In the genomic region with DNA sequence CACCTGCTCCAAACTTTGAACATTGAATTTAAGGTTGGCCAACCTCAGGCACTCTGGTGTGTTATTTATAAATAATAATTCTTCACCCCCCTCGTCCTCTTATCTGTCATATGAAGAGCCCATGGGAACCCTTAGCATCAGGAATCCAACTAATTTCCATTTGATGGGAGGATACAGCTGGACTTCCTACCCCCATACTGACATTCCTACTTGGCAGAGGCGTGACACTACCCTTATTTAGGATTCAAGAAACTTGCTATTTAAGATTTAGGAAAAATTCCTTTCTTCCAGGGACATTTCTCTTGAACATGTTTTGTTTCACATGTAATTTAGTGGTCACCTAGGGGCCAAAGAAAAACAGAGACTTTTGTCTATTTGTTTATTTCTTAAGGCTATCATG, we compare ENCODE assay signal across 17 cellular contexts.
"Had no signal": no experiment of that assay in that cellular context is flagged by ENCODE, and none has a peak within 500 bp of the region (broad histone marks: within the 10 kb centered on the region; RNA-seq: fewer than 3 reads in every experiment).

No MANE protein-coding gene starts in this region.

- H2AFZ ChIP-seq: parathyroid adenoma had no signal

- H3K4me3 ChIP-seq: body of pancreas, colonic mucosa, esophagus muscularis mucosa, right lobe of liver, smooth muscle cell, stomach had no signal

- H3K79me2 ChIP-seq: parathyroid adenoma had no signal

- H3K9ac ChIP-seq: parathyroid adenoma had no signal

- H3K36me3 ChIP-seq: colonic mucosa, esophagus muscularis mucosa, right lobe of liver, stomach had no signal

- H3K4me2 ChIP-seq: smooth muscle cell had no signal

- ATAC-seq: WTC11 had no signal

- H3K27ac ChIP-seq: colonic mucosa, parathyroid adenoma, right lobe of liver, stomach had no signal

- DNase-seq: activated CD4-positive, alpha-beta memory T cell treated with anti-CD3 and anti-CD28 coated beads for 36 hours; activated CD4-positive, alpha-beta T cell treated with anti-CD3 and anti-CD28 coated beads for 4 hours; activated naive CD4-positive, alpha-beta T cell; activated naive CD8-positive, alpha-beta T cell treated with anti-CD3 and anti-CD28 coated beads for 36 hours; activated T-cell treated with anti-CD3 and anti-CD28 coated beads for 4 hours; amniotic stem cell; colonic mucosa; immature natural killer cell; right lobe of liver; stimulated activated CD4-positive, alpha-beta T cell treated with anti-CD3 and anti-CD28 coated beads, Interleukin-4, amount 100 ng/mL, for 24 hours; stomach; SW 1271 had no signal

- H3K27me3 ChIP-seq: body of pancreas, colonic mucosa, esophagus muscularis mucosa, right lobe of liver, stomach had no signal

- H3K4me1 ChIP-seq: colonic mucosa, parathyroid adenoma had no signal

- H3K9me3 ChIP-seq: body of pancreas, colonic mucosa, esophagus muscularis mucosa, right lobe of liver, stomach had no signal
